Comparison of ENCODE assay signal across 8 cellular contexts in the genomic region with DNA sequence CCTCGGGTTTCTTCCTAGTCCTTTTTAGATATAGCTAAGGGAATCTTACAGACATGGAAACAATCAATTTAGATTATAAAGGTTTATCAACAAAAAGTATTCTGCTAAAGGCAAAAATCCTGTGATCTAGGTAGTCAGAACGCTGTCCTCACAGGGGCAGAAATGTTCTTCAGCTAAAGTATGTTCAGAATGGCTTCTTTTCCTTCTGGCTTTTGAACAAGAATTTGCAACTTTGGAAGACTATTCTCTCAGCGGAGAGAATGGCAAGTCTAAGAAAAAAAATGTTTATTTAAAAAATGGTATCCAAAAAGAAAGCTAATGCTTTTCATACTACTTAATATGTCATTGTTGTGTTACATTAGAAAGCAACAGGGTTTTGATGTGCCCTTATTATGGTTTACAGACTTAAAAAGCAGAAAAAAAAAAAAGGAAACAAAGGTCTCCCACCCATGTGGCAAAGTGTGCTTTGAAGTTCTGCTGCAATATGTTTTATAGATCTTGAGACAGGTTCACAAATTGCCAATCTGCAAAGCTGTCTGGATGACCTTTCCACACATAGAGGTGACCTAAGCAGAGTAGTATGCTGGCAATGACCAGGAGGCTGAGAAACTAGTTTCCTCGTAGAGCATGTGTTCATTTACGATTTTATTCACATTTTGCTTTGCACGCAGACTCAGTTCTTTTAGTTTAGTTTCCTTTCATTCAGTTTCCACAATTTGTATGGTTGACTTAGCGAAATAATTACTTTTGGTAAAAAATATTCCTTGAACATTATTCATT. TPM values are rescaled to one million over a fixed set of nuclear protein-coding genes. Genes with fewer than 3 reads are reported as not detected.
DNase-seq lines count a peak whose midpoint lies in the region; TF ChIP-seq lines count a peak whose summit lies in the region.

No MANE protein-coding gene starts in this region.

- peak overlapping the region; percentile 4 for H2AFZ ChIP-seq in parathyroid adenoma

- H3K4me3 ChIP-seq in AG10803 (ENCODE audit: low read length) (no peak overlapping the region), parathyroid adenoma (ENCODE audit: low read depth, low read length) (no peak overlapping the region), spleen (no peak overlapping the region)

- H3K9ac ChIP-seq in parathyroid adenoma, result no peak overlapping the region

- no peaks in the 10 kb centered on the region for H3K9me3 ChIP-seq in parathyroid adenoma (ENCODE audit: control insufficient read depth, low read length)
- H3K9me3 ChIP-seq in spleen, result peaks cover 0 to 8% (median 0%) of the 10 kb centered on the region in 8 donors

- in situ Hi-C loops in SK-MEL-5 (cut with HindIII; ENCODE audit: low pct_unique_long_range_greater_than_20kb, low sequenced_read_pairs), result no loop called here

- no peaks in the 10 kb centered on the region for H3K36me3 ChIP-seq in parathyroid adenoma (ENCODE audit: control insufficient read depth, insufficient read depth, low read length)
- no peaks in the 10 kb centered on the region for H3K36me3 ChIP-seq in spleen

- 75 to 87% (median 80%) methylated on average over 7 of the region's 7 CpGs for WGBS in spleen, 5 donors

- peaks cover 22% of the 10 kb centered on the region for H3K4me1 ChIP-seq in parathyroid adenoma
- peaks cover 0 to 14% (median 5%) of the 10 kb centered on the region in 6 donors for H3K4me1 ChIP-seq in spleen

- H3K27me3 ChIP-seq in parathyroid adenoma (ENCODE audit: control insufficient read depth, insufficient read depth, low read length), result no peaks in the 10 kb centered on the region
- H3K27me3 ChIP-seq in spleen (replicated peaks in 1 of 7), result no peaks in the 10 kb centered on the region

- no peak for TF ChIP-seq POLR2A in spleen (IDR thresholded peaks at IDR 0.05)

- TF ChIP-seq CTCF in AG10803 (conservative IDR thresholded peaks at IDR 0.05; ENCODE audit: low read length) (no peak), parathyroid adenoma (IDR thresholded peaks at IDR 0.05) (no peak), spleen (IDR thresholded peaks at IDR 0.05 in 8 of 11, conservative IDR thresholded peaks at IDR 0.05 in 3 of 11) (no peak)

- DNase-seq in AG10803 (ENCODE audit: low read depth), result peak; percentile 82
- DNase-seq in SK-MEL-5 (ENCODE audit: low read depth, low spot score), result peak; percentile 19
- peak; percentile 62 for DNase-seq in fibroblast of peridontal ligament (ENCODE audit: extremely low read depth)
- no peak for DNase-seq in NCI-H774 (lab: John Stamatoyannopoulos, UW)
- no peak for DNase-seq in middle frontal gyrus (ENCODE audit: extremely low spot score, low spot score)
- DNase-seq in T-helper 1 cell, result no peak
- no peak for DNase-seq in spleen

- H3K27ac ChIP-seq in parathyroid adenoma, result no peak overlapping the region
- peak overlapping the region in 2 of 8 donors; percentile 6 to 42 for H3K27ac ChIP-seq in spleen

- peak overlapping the region; percentile 19 for H3K4me2 ChIP-seq in parathyroid adenoma (ENCODE audit: low read length)

- intact Hi-C loops in spleen (cut with DNase I; ENCODE audit: low total_unique reads), result no loop called here

- H3K79me2 ChIP-seq in parathyroid adenoma, result no peaks in the 10 kb centered on the region

RNA-seq across cellular contexts. Expression of gene PJA2, which starts 45.1 kb away (rescaled TPM):
- 29.1 and 30.1 TPM in 2 replicates for total RNA-seq in SK-MEL-5 (2014; rRNA removed; shearing (Covaris generic))
- 28.8 and 36.8 TPM in 2 replicates for polyA plus RNA-seq in SK-MEL-5 (2015; cell fraction: cytosol; rRNA removed)
- 20.8 and 24.4 TPM in 2 replicates for polyA plus RNA-seq in SK-MEL-5 (2015; cell fraction: nucleus; rRNA removed)
- 100 to 1,000 TPM in 4 of 7 donors, 10 to 100 TPM in 3; 84.0 to 133 (median 107) TPM for total RNA-seq in spleen
- 10 to 100 TPM; 15.3 to 29.5 (median 22.5) TPM for polyA plus RNA-seq in spleen

Comparison
In these comparisons a context has a peak if more than half of its experiments do, and no peak if none do; other contexts are left out.
1. DNase-seq: peak in AG10803 (single experiment), SK-MEL-5 (single experiment) and fibroblast of peridontal ligament (single experiment); none in NCI-H774 (single experiment), middle frontal gyrus (single experiment), T-helper 1 cell (0 of 5) and spleen (single experiment).